ENCODE assay signal across 17 cellular contexts in the genomic region with DNA sequence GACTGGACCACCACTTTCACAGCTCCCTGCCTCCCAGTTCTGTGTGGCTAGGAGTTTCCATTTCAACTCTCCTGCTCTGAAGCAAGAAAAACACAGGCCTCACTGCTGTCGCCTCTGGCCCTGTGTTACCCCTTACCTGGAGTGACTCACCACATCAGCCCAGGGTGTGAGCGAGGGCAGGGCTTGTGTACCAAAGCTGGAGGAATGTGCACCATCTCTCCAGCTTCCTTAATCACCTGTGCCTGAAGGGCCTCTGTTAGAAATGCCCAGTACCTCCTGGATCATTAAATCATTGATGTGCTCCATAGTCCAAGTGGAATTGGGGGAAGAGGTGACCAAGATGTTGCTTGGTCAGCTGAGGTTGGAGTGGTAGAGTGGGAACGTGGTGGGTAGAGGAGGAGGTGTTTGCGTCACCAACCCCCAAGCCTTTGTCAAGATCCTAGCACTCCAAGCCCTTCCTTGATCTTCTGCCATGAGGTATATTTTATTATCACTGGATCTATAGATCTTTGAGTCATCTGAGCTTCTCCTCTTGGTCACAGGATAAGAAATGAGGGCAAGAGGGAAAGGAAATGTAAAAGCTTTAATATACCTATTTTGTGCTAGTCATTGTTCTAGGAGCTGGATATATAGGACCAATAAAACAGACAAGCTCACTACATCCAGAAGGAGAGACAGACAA. TPM values are rescaled to one million over a fixed set of nuclear protein-coding genes. Genes with fewer than 3 reads are reported as not detected.
DNase-seq lines count a peak whose midpoint lies in the region; ATAC-seq and TF ChIP-seq lines count a peak whose summit lies in the region.
"Had no signal": no experiment of that assay in that cellular context is flagged by ENCODE, and none has a peak within 500 bp of the region (broad histone marks: within the 10 kb centered on the region; RNA-seq: fewer than 3 reads in every experiment).

No MANE protein-coding gene starts in this region.

- peaks cover 11% of the 10 kb centered on the region; the same call in 1 of the 2 replicates for H3K4me1 ChIP-seq in Caco-2
- H3K4me1 ChIP-seq in PC-3 (ENCODE audit: insufficient read depth, low read length): peaks cover 56% of the 10 kb centered on the region
- no peaks in the 10 kb centered on the region for H3K4me1 ChIP-seq in GM23248 (ENCODE audit: insufficient read depth)
- no peaks in the 10 kb centered on the region for H3K4me1 ChIP-seq in naive thymus-derived CD4-positive, alpha-beta T cell (ENCODE audit: control insufficient read depth in 2 of 2, insufficient read depth in 2 of 2, low read length in 2 of 2)
- H3K4me1 ChIP-seq: psoas muscle, tibial artery had no signal

- peaks cover 5% of the 10 kb centered on the region; the same call in 1 of the 2 replicates for H3K9me3 ChIP-seq in Caco-2
- H3K9me3 ChIP-seq in PC-3 (ENCODE audit: low read length): no peaks in the 10 kb centered on the region
- no peaks in the 10 kb centered on the region for H3K9me3 ChIP-seq in GM23248 (ENCODE audit: low read depth)
- H3K9me3 ChIP-seq in naive thymus-derived CD4-positive, alpha-beta T cell (ENCODE audit: control insufficient read depth in 2 of 3, low read length in 3 of 3): no peaks in the 10 kb centered on the region
- H3K9me3 ChIP-seq: psoas muscle, SK-N-SH had no signal

- H3K9ac ChIP-seq in PC-3 (ENCODE audit: low read length) (peak overlapping the region; percentile 73), GM23248 (no peak overlapping the region)
- H3K9ac ChIP-seq: SK-N-SH had no signal

- TF ChIP-seq CTCF in Caco-2 (IDR thresholded peaks at IDR 0.05; ENCODE audit: insufficient read depth in 1 of 2, low read depth in 1 of 2, low read length in 1 of 2, severe bottlenecking in 1 of 2, unreplicated experiment in 1 of 2) (no peak), PC-3 (conservative IDR thresholded peaks at IDR 0.05; ENCODE audit: low read depth, low read length) (no peak), nephron progenitor cell (IDR thresholded peaks at IDR 0.05) (no peak)

- WGBS in GM23248 (ENCODE audit: low coverage in 1 of 2, low lambda C conversion rate in 2 of 2, missing lambda C conversion rate in 2 of 2), 2 experiments: 92 to 93% methylated on average over 4 of the region's 4 CpGs

- peak; percentile 94 for ATAC-seq in PC-3
- peak; percentile 100 for ATAC-seq in esophagus mucosa
- ATAC-seq in naive thymus-derived CD4-positive, alpha-beta T cell: no peak
- ATAC-seq: naive thymus-derived CD8-positive, alpha-beta T cell; psoas muscle had no signal

- H3F3A ChIP-seq in PC-3 (ENCODE audit: low read length, unreplicated experiment) (peaks cover 5% of the 10 kb centered on the region), GM23248 (ENCODE audit: insufficient read depth) (no peaks in the 10 kb centered on the region)

- CTCF ChIA-PET in Caco-2 (lab: Charles Lee) (interaction anchor here (0.9 kb wide), 1 partner anchor 184 kb away, joined by 3 read pairs; no protein-coding TSS in a partner anchor), PC-3 (lab: Charles Lee) (interaction anchor here (1.0 to 2.0 kb wide), 2 partner anchors 28 to 123 kb away, joined by 3 to 14 read pairs; no protein-coding TSS in a partner anchor)
- CTCF ChIA-PET in naive thymus-derived CD4-positive, alpha-beta T cell (lab: Charles Lee): no interaction called here

- H3K4me3 Mint-ChIP-seq in Caco-2 (ENCODE audit: unreplicated experiment): no peak overlapping the region
- H3K4me3 Mint-ChIP-seq in nephron progenitor cell: no peak overlapping the region
- no peak overlapping the region for H3K4me3 Mint-ChIP-seq in naive thymus-derived CD4-positive, alpha-beta T cell
- H3K4me3 Mint-ChIP-seq: naive thymus-derived CD8-positive, alpha-beta T cell had no signal

- peak overlapping the region; percentile 70 for H3K4me2 ChIP-seq in PC-3 (ENCODE audit: low read length)
- no peak overlapping the region for H3K4me2 ChIP-seq in GM23248 (ENCODE audit: unreplicated experiment)
- H3K4me2 ChIP-seq: SK-N-SH had no signal

- H3K27ac Mint-ChIP-seq in Caco-2 (ENCODE audit: unreplicated experiment) (peak overlapping the region; percentile 82), nephron progenitor cell (peak overlapping the region; percentile 48)
- no peak overlapping the region for H3K27ac Mint-ChIP-seq in naive thymus-derived CD4-positive, alpha-beta T cell

- H3K27me3 Mint-ChIP-seq in Caco-2 (ENCODE audit: insufficient read depth, unreplicated experiment) (no peaks in the 10 kb centered on the region), nephron progenitor cell (ENCODE audit: low read depth, poor library complexity) (peaks cover 8% of the 10 kb centered on the region)
- peaks cover 4 to 26% (median 25%) of the 10 kb centered on the region in 5 donors for H3K27me3 Mint-ChIP-seq in naive thymus-derived CD4-positive, alpha-beta T cell

- H3K9me3 Mint-ChIP-seq in Caco-2 (ENCODE audit: unreplicated experiment) (peaks cover 13% of the 10 kb centered on the region), nephron progenitor cell (peaks cover 16% of the 10 kb centered on the region)
- H3K9me3 Mint-ChIP-seq in naive thymus-derived CD4-positive, alpha-beta T cell: peaks cover 0 to 10% (median 6%) of the 10 kb centered on the region in 11 donors

- H3K4me1 Mint-ChIP-seq in Caco-2 (ENCODE audit: low read depth, unreplicated experiment) (peaks cover 8% of the 10 kb centered on the region), nephron progenitor cell (no peaks in the 10 kb centered on the region)
- H3K4me1 Mint-ChIP-seq in naive thymus-derived CD4-positive, alpha-beta T cell: no peaks in the 10 kb centered on the region
- H3K4me1 Mint-ChIP-seq: naive thymus-derived CD8-positive, alpha-beta T cell had no signal

- H3K36me3 Mint-ChIP-seq in Caco-2 (ENCODE audit: insufficient read depth, unreplicated experiment) (no peaks in the 10 kb centered on the region), nephron progenitor cell (ENCODE audit: low read depth) (peaks cover 9% of the 10 kb centered on the region)
- peaks cover 0 to 6% (median 0%) of the 10 kb centered on the region in 5 donors for H3K36me3 Mint-ChIP-seq in naive thymus-derived CD4-positive, alpha-beta T cell

- H2AFZ ChIP-seq in PC-3 (ENCODE audit: low read length) (no peak overlapping the region), GM23248 (no peak overlapping the region)

- peak overlapping the region; percentile 94 for H3K27ac ChIP-seq in PC-3 (ENCODE audit: low read length)
- no peak overlapping the region for H3K27ac ChIP-seq in GM23248
- no peak overlapping the region for H3K27ac ChIP-seq in naive thymus-derived CD4-positive, alpha-beta T cell (ENCODE audit: low read depth, low read length)
- H3K27ac ChIP-seq: C4-2B, psoas muscle, tibial artery had no signal

- no peaks in the 10 kb centered on the region for H4K20me1 ChIP-seq in PC-3 (ENCODE audit: low read length)
- no peaks in the 10 kb centered on the region for H4K20me1 ChIP-seq in GM23248 (ENCODE audit: insufficient read depth)

- in situ Hi-C loops in GM23248 (cut with MboI): no loop called here

- H3K9me2 ChIP-seq in PC-3 (replicated peaks; ENCODE audit: low read length): no peaks in the 10 kb centered on the region
- no peaks in the 10 kb centered on the region for H3K9me2 ChIP-seq in GM23248 (ENCODE audit: insufficient read depth)
- H3K9me2 ChIP-seq: SK-N-SH had no signal

- H3K4me3 ChIP-seq in Caco-2 (ENCODE audit: low read depth, low read length): no peak overlapping the region
- peak overlapping the region; percentile 23; the same call in 1 of the 2 replicates for H3K4me3 ChIP-seq in PC-3 (ENCODE audit: low read length)
- H3K4me3 ChIP-seq in GM23248: no peak overlapping the region
- H3K4me3 ChIP-seq in naive thymus-derived CD4-positive, alpha-beta T cell (ENCODE audit: low read length): no peak overlapping the region
- H3K4me3 ChIP-seq: psoas muscle, tibial artery had no signal

- peak; percentile 59 to 81 for DNase-seq in Caco-2
- peak; percentile 99 for DNase-seq in PC-3
- DNase-seq in nephron progenitor cell: no peak
- no peak for DNase-seq in NCI-H510A (lab: John Stamatoyannopoulos, UW)
- no peak for DNase-seq in GM23248
- no peak for DNase-seq in naive thymus-derived CD4-positive, alpha-beta T cell
- no peak for DNase-seq in iPS-NIHi7 (ENCODE audit: extremely low spot score)
- DNase-seq: activated CD4-positive, alpha-beta T cell treated with anti-CD3 and anti-CD28 coated beads for 48 hours; activated CD8-positive, alpha-beta memory T cell treated with anti-CD3 and anti-CD28 coated beads, Interleukin-2, amount 50 U/mL, for 4 hours; activated naive CD4-positive, alpha-beta T cell; anterior cingulate cortex; naive thymus-derived CD8-positive, alpha-beta T cell; psoas muscle; SK-N-SH; tibial artery had no signal

- POLR2A ChIA-PET in Caco-2 (lab: Charles Lee): no interaction called here
- POLR2A ChIA-PET in PC-3 (lab: Charles Lee; ENCODE audit: unreplicated experiment): interaction anchor here (0.6 to 1.6 kb wide), 6 partner anchors 27 to 474 kb away, joined by 3 to 9 read pairs (median 4); a partner anchor contains a TSS
- POLR2A ChIA-PET in naive thymus-derived CD4-positive, alpha-beta T cell (lab: Charles Lee): no interaction called here

- no TSS peak for BruUV-seq in Caco-2 (replicated peaks; lab: Mats Ljungman, UMichigan)
- no TSS peak for BruUV-seq in PC-3 (replicated peaks; lab: Mats Ljungman, UMichigan)

- H3K27me3 ChIP-seq in Caco-2 (replicated peaks; ENCODE audit: control insufficient read depth, insufficient read depth, low read length) (no peaks in the 10 kb centered on the region), PC-3 (ENCODE audit: low read length) (no peaks in the 10 kb centered on the region), GM23248 (replicated peaks; ENCODE audit: insufficient read depth) (no peaks in the 10 kb centered on the region)
- no peaks in the 10 kb centered on the region for H3K27me3 ChIP-seq in naive thymus-derived CD4-positive, alpha-beta T cell (ENCODE audit: control insufficient read depth in 2 of 2, insufficient read depth in 2 of 2, low read length in 2 of 2)
- H3K27me3 ChIP-seq: tibial artery had no signal

- intact Hi-C loops in Caco-2 (cut with micrococcal nuclease; ENCODE audit: unreplicated experiment): no loop called here
- intact Hi-C loops in PC-3 (cut with micrococcal nuclease): loop anchor here (1.0 to 5.0 kb wide), 4 partner anchors 28 to 120 kb away; a partner anchor contains a TSS
- intact Hi-C loops in naive thymus-derived CD4-positive, alpha-beta T cell (cut with micrococcal nuclease): no loop called here

- H3K79me2 ChIP-seq in PC-3 (ENCODE audit: low read length) (no peaks in the 10 kb centered on the region), GM23248 (ENCODE audit: insufficient read depth) (no peaks in the 10 kb centered on the region)

- no peaks in the 10 kb centered on the region for H3K36me3 ChIP-seq in Caco-2 (ENCODE audit: control insufficient read depth, insufficient read depth, low read length)
- H3K36me3 ChIP-seq in PC-3 (ENCODE audit: low read depth, low read length): no peaks in the 10 kb centered on the region
- no peaks in the 10 kb centered on the region for H3K36me3 ChIP-seq in GM23248 (ENCODE audit: low read depth)
- no peaks in the 10 kb centered on the region for H3K36me3 ChIP-seq in naive thymus-derived CD4-positive, alpha-beta T cell (ENCODE audit: control insufficient read depth in 2 of 3, insufficient read depth in 3 of 3, low read length in 3 of 3)
- H3K36me3 ChIP-seq: tibial artery had no signal

RNA-seq across cellular contexts. Expression of a gene that starts 51.3 kb away (rescaled TPM):
- total RNA-seq in Caco-2 (2022) (1.0 and 3.1 TPM in 2 replicates), PC-3 (2014; rRNA removed) (11.2 and 11.9 TPM in 2 replicates), esophagus mucosa (1.4 TPM)
- 6.4 and 12.5 TPM in 2 replicates for total RNA-seq in GM23248 (2014; rRNA removed; shearing (Covaris generic))
- polyA plus RNA-seq in GM23248 (2016; fragmentation: Nextera tagmentation; extraction: Ambion mirVana): 22.0 and 24.2 TPM in 2 replicates
- under 1 TPM in 2 of 5 experiments, not detected in 3; 0.22 to 0.34 TPM for total RNA-seq in naive thymus-derived CD4-positive, alpha-beta T cell
- not detected for polyA plus RNA-seq in naive thymus-derived CD4-positive, alpha-beta T cell
- polyA plus RNA-seq: naive thymus-derived CD8-positive, alpha-beta T cell had no signal

Comparison
In these comparisons a context has a peak if more than half of its experiments do, and no peak if none do; other contexts are left out.
1. DNase-seq: peak in Caco-2 (2 of 2) and PC-3 (single experiment); none in nephron progenitor cell (single experiment), NCI-H510A (single experiment), GM23248 (single experiment), naive thymus-derived CD4-positive, alpha-beta T cell (0 of 9) and iPS-NIHi7 (single experiment).
2. H3K27ac Mint-ChIP-seq: peak in Caco-2 (single experiment) and nephron progenitor cell (single experiment); none in naive thymus-derived CD4-positive, alpha-beta T cell (0 of 9).